Comparison of ENCODE assay signal across 8 cellular contexts in the genomic region with DNA sequence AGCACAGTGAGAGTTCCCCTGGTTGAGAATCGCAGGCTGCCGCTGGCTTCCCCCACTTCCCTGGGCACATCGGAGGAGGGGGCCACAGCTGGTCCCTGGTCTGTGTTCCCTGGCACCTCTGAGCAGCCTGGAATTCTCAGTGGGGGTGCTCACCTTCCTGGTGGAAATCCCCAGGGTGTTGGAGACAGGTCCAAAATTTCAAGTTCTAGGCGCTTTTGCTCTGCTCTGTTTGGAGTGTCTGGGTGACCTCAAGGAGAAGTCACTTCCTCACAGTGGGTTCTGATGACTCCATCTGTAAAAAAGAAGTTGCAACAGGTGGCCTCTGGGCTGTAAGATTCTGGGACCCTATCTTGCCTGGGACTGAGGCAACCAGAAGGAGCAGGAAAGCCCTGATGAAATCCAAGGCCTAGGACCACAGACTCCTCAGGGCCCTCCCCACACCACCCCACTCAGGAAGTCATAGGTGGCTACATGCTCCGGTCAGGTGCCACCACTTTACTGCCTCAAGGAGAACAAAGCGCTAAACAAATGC. TPM values are rescaled to one million over a fixed set of nuclear protein-coding genes. Genes with fewer than 3 reads are reported as not detected.
DNase-seq lines count a peak whose midpoint lies in the region; ATAC-seq and TF ChIP-seq lines count a peak whose summit lies in the region.

A gene with protein sequence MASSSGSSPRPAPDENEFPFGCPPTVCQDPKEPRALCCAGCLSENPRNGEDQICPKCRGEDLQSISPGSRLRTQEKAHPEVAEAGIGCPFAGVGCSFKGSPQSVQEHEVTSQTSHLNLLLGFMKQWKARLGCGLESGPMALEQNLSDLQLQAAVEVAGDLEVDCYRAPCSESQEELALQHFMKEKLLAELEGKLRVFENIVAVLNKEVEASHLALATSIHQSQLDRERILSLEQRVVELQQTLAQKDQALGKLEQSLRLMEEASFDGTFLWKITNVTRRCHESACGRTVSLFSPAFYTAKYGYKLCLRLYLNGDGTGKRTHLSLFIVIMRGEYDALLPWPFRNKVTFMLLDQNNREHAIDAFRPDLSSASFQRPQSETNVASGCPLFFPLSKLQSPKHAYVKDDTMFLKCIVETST (minus strand): TSS at position 400 of the 532 bp plus-strand sequence. CDS start 721 bp downstream, outside the sequence.

- CTCF ChIA-PET in CD8-positive, alpha-beta T cell (lab: Charles Lee): interaction anchor here (0.7 to 19.6 kb wide), 13 partner anchors 8 to 53 kb away, joined by 3 to 351 read pairs (median 5); partner anchors contain the start of gene PHF19

- H3K9me3 ChIP-seq in CD8-positive, alpha-beta T cell (ENCODE audit: low read length): no peaks in the 10 kb centered on the region
- H3K9me3 ChIP-seq in Karpas-422 (ENCODE audit: low read length) (no peaks in the 10 kb centered on the region), adipocyte (ENCODE audit: control insufficient read depth, low read length) (no peaks in the 10 kb centered on the region)

- H3K27ac Mint-ChIP-seq in CD8-positive, alpha-beta T cell: peak within 1 kb of the TSS; percentile 98
- peak within 1 kb of the TSS; percentile 99 for H3K27ac Mint-ChIP-seq in osteocyte (ENCODE audit: unreplicated experiment)

- peak; percentile 27 for ATAC-seq in CD8-positive, alpha-beta T cell
- ATAC-seq in GM21390 (IDR thresholded peaks at IDR 0.05; ENCODE audit: unreplicated experiment): peak; percentile 14

- peak within 1 kb of the TSS; percentile 92 for H3K9ac ChIP-seq in Karpas-422 (ENCODE audit: low read length)
- H3K9ac ChIP-seq in adipocyte (ENCODE audit: low read length): peak within 1 kb of the TSS; percentile 26

- peaks cover 7% of the 10 kb centered on the region for H3K36me3 ChIP-seq in CD8-positive, alpha-beta T cell (ENCODE audit: insufficient read depth, low read length)
- H3K36me3 ChIP-seq in Karpas-422 (ENCODE audit: insufficient read depth, low read length): 0 out of 2 replicates have a peak, but pooled peaks cover 9% of the 10 kb centered on the region
- no peaks in the 10 kb centered on the region for H3K36me3 ChIP-seq in adipocyte (ENCODE audit: control insufficient read depth, insufficient read depth, low read length, severe bottlenecking)

- peak within 1 kb of the TSS; percentile 83 for H3K27ac ChIP-seq in CD8-positive, alpha-beta T cell (ENCODE audit: low read depth, low read length)
- peak within 1 kb of the TSS; percentile 95 for H3K27ac ChIP-seq in Karpas-422 (ENCODE audit: low read length)

- H3K36me3 Mint-ChIP-seq in CD8-positive, alpha-beta T cell: peaks cover 48% of the 10 kb centered on the region
- no peaks in the 10 kb centered on the region for H3K36me3 Mint-ChIP-seq in osteocyte (ENCODE audit: unreplicated experiment)

- H4K20me1 ChIP-seq in Karpas-422 (ENCODE audit: insufficient read depth, low read depth, low read length): no peaks in the 10 kb centered on the region

- H3K9me2 ChIP-seq in Karpas-422 (replicated peaks; ENCODE audit: insufficient read depth, low read length): no peaks in the 10 kb centered on the region

- intact Hi-C loops in CD8-positive, alpha-beta T cell (cut with DNase I, micrococcal nuclease): loop anchor here in 1 of 2 experiments (5.0 kb wide), 1 partner anchor 34 kb away; no protein-coding TSS in a partner anchor

- DNase-seq in CD8-positive, alpha-beta T cell: no peak
- DNase-seq in Karpas-422: peak; percentile 71
- no peak for DNase-seq in adipocyte (ENCODE audit: low read depth)
- DNase-seq in osteocyte (ENCODE audit: extremely low spot score, unreplicated experiment): no peak
- no peak for DNase-seq in Ammon's horn (ENCODE audit: low spot score)
- no peak for DNase-seq in NCI-H748 (lab: John Stamatoyannopoulos, UW; ENCODE audit: unreplicated experiment)
- DNase-seq in activated CD4-positive, CD25-positive, alpha-beta regulatory T cell treated with anti-CD3 and anti-CD28 coated beads, Interleukin-2, amount 50 U/mL, for 72 hours: no peak

- peak within 1 kb of the TSS; percentile 80 for H3K4me2 ChIP-seq in Karpas-422 (ENCODE audit: low read depth, low read length, poor library complexity, severe bottlenecking)

- TF ChIP-seq CTCF in CD8-positive, alpha-beta T cell (IDR thresholded peaks at IDR 0.05): no peak
- no peak for TF ChIP-seq CTCF in osteocyte (IDR thresholded peaks at IDR 0.05)

- H3K9me3 Mint-ChIP-seq in CD8-positive, alpha-beta T cell: no peaks in the 10 kb centered on the region
- H3K9me3 Mint-ChIP-seq in osteocyte (ENCODE audit: unreplicated experiment): no peaks in the 10 kb centered on the region

- H3K27me3 ChIP-seq in CD8-positive, alpha-beta T cell (ENCODE audit: insufficient read depth, low read length): no peaks in the 10 kb centered on the region
- H3K27me3 ChIP-seq in Karpas-422 (ENCODE audit: low read length) (no peaks in the 10 kb centered on the region), adipocyte (replicated peaks; ENCODE audit: control insufficient read depth, insufficient read depth, low read length) (no peaks in the 10 kb centered on the region)

- no peaks in the 10 kb centered on the region for H3K79me2 ChIP-seq in Karpas-422 (ENCODE audit: low read length)

- H2AFZ ChIP-seq in Karpas-422 (ENCODE audit: low read length): no peak within 1 kb of the TSS

- peak within 1 kb of the TSS; percentile 74 for H3K4me3 ChIP-seq in CD8-positive, alpha-beta T cell (ENCODE audit: low read depth, low read length)
- peak within 1 kb of the TSS; percentile 73 for H3K4me3 ChIP-seq in Karpas-422 (ENCODE audit: low read length)
- no peak within 1 kb of the TSS for H3K4me3 ChIP-seq in adipocyte (ENCODE audit: low read length)

- H3K4me3 Mint-ChIP-seq in CD8-positive, alpha-beta T cell: peak within 1 kb of the TSS; percentile 91
- peak within 1 kb of the TSS; percentile 32 for H3K4me3 Mint-ChIP-seq in osteocyte (ENCODE audit: unreplicated experiment)

- POLR2A ChIA-PET in CD8-positive, alpha-beta T cell (lab: Charles Lee): interaction anchor here (0.8 to 34.4 kb wide), 6 partner anchors 9 to 84 kb away, joined by 4 to 1009 read pairs (median 13); partner anchors contain the start of genes PHF19 and PSMD5

- no peaks in the 10 kb centered on the region for H3K27me3 Mint-ChIP-seq in CD8-positive, alpha-beta T cell (ENCODE audit: low read depth)
- H3K27me3 Mint-ChIP-seq in osteocyte (ENCODE audit: unreplicated experiment): no peaks in the 10 kb centered on the region

- peaks cover 88% of the 10 kb centered on the region for H3K4me1 ChIP-seq in CD8-positive, alpha-beta T cell (ENCODE audit: insufficient read depth, low read length)
- H3K4me1 ChIP-seq in Karpas-422 (ENCODE audit: low read length) (peaks cover 92% of the 10 kb centered on the region), adipocyte (ENCODE audit: control insufficient read depth, insufficient read depth, low read length) (peaks cover 25% of the 10 kb centered on the region)

- peaks cover 88% of the 10 kb centered on the region for H3K4me1 Mint-ChIP-seq in CD8-positive, alpha-beta T cell (ENCODE audit: low read depth)
- peaks cover 80% of the 10 kb centered on the region for H3K4me1 Mint-ChIP-seq in osteocyte (ENCODE audit: unreplicated experiment)

RNA-seq across cellular contexts. Expression of the gene that starts here (rescaled TPM):
- 10 to 100 TPM; 61.2 to 61.7 TPM for total RNA-seq in CD8-positive, alpha-beta T cell
- total RNA-seq in Karpas-422 (2014; rRNA removed; shearing (Covaris generic); ENCODE audit: low replicate concordance): 18.8 and 23.8 TPM in 2 replicates
- total RNA-seq in osteocyte: 7.1 and 7.8 TPM in 2 replicates
